Comparison of ENCODE assay signal across 7 cellular contexts in the genomic region with DNA sequence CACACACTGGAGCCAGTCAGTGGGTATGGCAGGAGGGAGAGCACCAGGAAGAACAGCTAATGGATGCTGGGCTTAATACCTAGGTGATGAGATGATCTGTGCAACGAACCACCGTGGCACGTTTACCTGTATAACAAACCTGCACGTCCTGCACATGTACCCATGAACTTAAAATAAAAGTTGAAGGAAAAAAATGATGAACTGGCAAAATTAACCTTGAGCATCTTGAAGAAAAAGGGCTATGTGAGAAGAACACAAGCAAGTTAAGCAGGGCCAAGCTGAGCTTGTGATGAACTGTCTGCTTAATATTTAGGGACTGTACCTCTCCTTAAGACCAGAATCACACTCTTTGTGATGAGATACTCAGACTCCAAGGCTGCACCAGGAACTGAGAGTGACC.
"Had no signal": no experiment of that assay in that cellular context is flagged by ENCODE, and none has a peak within 500 bp of the region (broad histone marks: within the 10 kb centered on the region; RNA-seq: fewer than 3 reads in every experiment).

No MANE protein-coding gene starts in this region.

- H3K9ac ChIP-seq: KMS-11 had no signal

- H3K4me2 ChIP-seq: KMS-11 had no signal

- H3K27ac ChIP-seq: HL-60, KMS-11 had no signal

- DNase-seq: Karpas-422, Kasumi-1, KBM-7, KG1 had no signal

- FAIRE-seq: HTR-8/SVneo had no signal
